8 cellular contexts compared by ENCODE assay signal in genomic region chr21:32612075-32612998, GRCh38. TPM values are rescaled to one million over a fixed set of nuclear protein-coding genes. Genes with fewer than 3 reads are reported as not detected.
DNase-seq lines count a peak whose midpoint lies in the region; ATAC-seq and TF ChIP-seq lines count a peak whose summit lies in the region.

CFAP298 (minus strand) TSS chr21:32612377; CDS start chr21:32612243, 134 bp downstream.

- H3K27me3 Mint-ChIP-seq in activated T-cell treated with anti-CD3 and anti-CD28 coated beads, Interleukin-2, amount 50 U/mL, for 4 hours (ENCODE audit: low read depth): no peaks in the 10 kb centered on the region

- peak within 1 kb of the TSS; percentile 98 for H3K4me3 Mint-ChIP-seq in activated T-cell treated with anti-CD3 and anti-CD28 coated beads, Interleukin-2, amount 50 U/mL, for 4 hours

- WGBS in esophagus, 2 donors: 0 to 1% methylated on average over 81 of the region's 81 CpGs

- H3K27ac ChIP-seq in esophagus (ENCODE audit: low read depth in 2 of 2, low read length in 1 of 2): peak within 1 kb of the TSS; percentile 87 to 93
- H3K27ac ChIP-seq in muscle layer of colon (ENCODE audit: low read depth, low read length): peak within 1 kb of the TSS; percentile 89

- peak; percentile 69 for DNase-seq in DMS153 (lab: John Stamatoyannopoulos, UW)
- peak; percentile 76 for DNase-seq in activated T-cell treated with anti-CD3 and anti-CD28 coated beads, Interleukin-2, amount 50 U/mL, for 4 hours
- DNase-seq in stimulated activated CD8-positive, alpha-beta memory T cell treated with anti-CD3 and anti-CD28 coated beads, Interleukin-7, amount 100 ng/mL, for 24 hours (ENCODE audit: low read depth): peak; percentile 75

- H3K36me3 ChIP-seq in esophagus (ENCODE audit: control insufficient read depth in 2 of 2, insufficient read depth in 2 of 2, low read length in 1 of 2) (peaks cover 3 to 7% of the 10 kb centered on the region in 2 donors), muscle layer of colon (ENCODE audit: insufficient read depth, low read length) (peaks cover 18% of the 10 kb centered on the region)

- no peaks in the 10 kb centered on the region for H3K9me3 Mint-ChIP-seq in activated T-cell treated with anti-CD3 and anti-CD28 coated beads, Interleukin-2, amount 50 U/mL, for 4 hours

- no peak for TF ChIP-seq RAD21 in Ishikawa (IDR thresholded peaks at IDR 0.05; ENCODE audit: low read depth)

- 0 out of 2 replicates have a peak, but pooled peaks have one; percentile 9 for TF ChIP-seq EP300 in Ishikawa (IDR thresholded peaks at IDR 0.05; ENCODE audit: borderline replicate concordance)

- peak within 1 kb of the TSS; percentile 68 for H3K9ac ChIP-seq in muscle layer of colon (ENCODE audit: low read length)

- ATAC-seq in GM21576 (IDR thresholded peaks at IDR 0.05; ENCODE audit: unreplicated experiment): peak; percentile 90
- peak; percentile 89 to 92 for ATAC-seq in activated T-cell treated with anti-CD3 and anti-CD28 coated beads, Interleukin-2, amount 50 U/mL, for 4 hours

- peak within 1 kb of the TSS; percentile 94 to 98 for H3K4me3 ChIP-seq in esophagus (ENCODE audit: low read depth in 1 of 2, low read length in 2 of 2)
- H3K4me3 ChIP-seq in muscle layer of colon (ENCODE audit: low read depth in 1 of 2, low read length in 2 of 2): peak within 1 kb of the TSS; percentile 85 to 93

- peaks cover 18% of the 10 kb centered on the region for H3K4me1 Mint-ChIP-seq in activated T-cell treated with anti-CD3 and anti-CD28 coated beads, Interleukin-2, amount 50 U/mL, for 4 hours (ENCODE audit: low read depth)

- peaks cover 8% of the 10 kb centered on the region for H3K36me3 Mint-ChIP-seq in activated T-cell treated with anti-CD3 and anti-CD28 coated beads, Interleukin-2, amount 50 U/mL, for 4 hours (ENCODE audit: insufficient read depth)

- H3K27me3 ChIP-seq in esophagus (ENCODE audit: control insufficient read depth in 1 of 2, insufficient read depth in 2 of 2, low read length in 2 of 2): no peaks in the 10 kb centered on the region
- no peaks in the 10 kb centered on the region for H3K27me3 ChIP-seq in muscle layer of colon (ENCODE audit: control insufficient read depth in 1 of 2, insufficient read depth in 2 of 2, low read length in 2 of 2)

- H3K9me3 ChIP-seq in esophagus (ENCODE audit: control insufficient read depth in 2 of 2, insufficient read depth in 1 of 2, low read depth in 1 of 2, low read length in 1 of 2) (no peaks in the 10 kb centered on the region), muscle layer of colon (ENCODE audit: low read length) (no peaks in the 10 kb centered on the region)

- H3K4me1 ChIP-seq in esophagus (ENCODE audit: control insufficient read depth in 2 of 2, insufficient read depth in 2 of 2, low read length in 1 of 2) (peaks cover 0 to 2% of the 10 kb centered on the region in 2 donors), muscle layer of colon (ENCODE audit: insufficient read depth, low read length) (peaks cover 3% of the 10 kb centered on the region)

TF ChIP-seq in Ishikawa, 13 proteins besides CTCF, POLR2A, EP300 and RAD21 (continues in another document):
- peak; percentile 67 for TF ChIP-seq USF1 (IDR thresholded peaks at IDR 0.05)
- TF ChIP-seq TCF12 (IDR thresholded peaks at IDR 0.05; ENCODE audit: low read depth): peak; percentile 68; the same call in 1 of the 2 replicates
- peak; percentile 48; the same call in 1 of the 2 replicates for TF ChIP-seq CREB1 (IDR thresholded peaks at IDR 0.05; ENCODE audit: low read depth)
- TF ChIP-seq YY1 (IDR thresholded peaks at IDR 0.05; ENCODE audit: low read depth): peak; percentile 56
- peak; percentile 33 for TF ChIP-seq NFIC (IDR thresholded peaks at IDR 0.05)
- peak; percentile 93 for TF ChIP-seq EGR1 (IDR thresholded peaks at IDR 0.05)
- no peak for TF ChIP-seq ZBTB7A (IDR thresholded peaks at IDR 0.05; ENCODE audit: low read depth)
- TF ChIP-seq FOXM1 (IDR thresholded peaks at IDR 0.05; ENCODE audit: borderline replicate concordance, low read depth): 0 out of 2 replicates have a peak, but pooled peaks have one; percentile 49
- TF ChIP-seq TEAD4 (IDR thresholded peaks at IDR 0.05): peak; percentile 92
- no peak for TF ChIP-seq CEBPB (IDR thresholded peaks at IDR 0.05)
- peak; percentile 79 for TF ChIP-seq MAX (IDR thresholded peaks at IDR 0.05)

TF ChIP-seq in PFSK-1, 5 proteins besides CTCF, POLR2A, EP300 and RAD21:
- TF ChIP-seq REST (IDR thresholded peaks at IDR 0.05; ENCODE audit: insufficient read depth in 1 of 2, low read depth in 2 of 2, low read length in 2 of 2): peak; percentile 4 to 36; a peak in 1 of 4 replicates
- peak; percentile 89; the same call in 1 of the 2 replicates for TF ChIP-seq TAF1 (IDR thresholded peaks at IDR 0.05; ENCODE audit: borderline replicate concordance, insufficient read depth, low read length)
- TF ChIP-seq POLR2AphosphoS5 (IDR thresholded peaks at IDR 0.05; ENCODE audit: low read depth, low read length): peak; percentile 89
- peak; percentile 57 for TF ChIP-seq FOXP2 (optimal IDR thresholded peaks at IDR 0.05; ENCODE audit: borderline replicate concordance, extremely low read depth, extremely low read length, insufficient read depth)
- TF ChIP-seq SIN3A (IDR thresholded peaks at IDR 0.05; ENCODE audit: borderline replicate concordance, insufficient read depth, low read length): peak; percentile 94

RNA-seq across cellular contexts. Expression of gene CFAP298, which starts in this region (rescaled TPM):
- polyA plus RNA-seq in PFSK-1 (2012; ENCODE audit: insufficient read length, low read depth): 109 TPM
- total RNA-seq in activated T-cell treated with anti-CD3 and anti-CD28 coated beads, Interleukin-2, amount 50 U/mL, for 4 hours: 10 to 100 TPM; 58.7 to 74.7 (median 63.7) TPM
- polyA plus RNA-seq in esophagus: 10 to 100 TPM; 36.1 to 47.3 TPM

Comparison
In these comparisons a context has a peak if more than half of its experiments do, and no peak if none do; other contexts are left out.
1. Peak in every context shown above with its lines: DNase-seq, ATAC-seq, H3K4me3 ChIP-seq and H3K27ac ChIP-seq.